In the genomic region with DNA sequence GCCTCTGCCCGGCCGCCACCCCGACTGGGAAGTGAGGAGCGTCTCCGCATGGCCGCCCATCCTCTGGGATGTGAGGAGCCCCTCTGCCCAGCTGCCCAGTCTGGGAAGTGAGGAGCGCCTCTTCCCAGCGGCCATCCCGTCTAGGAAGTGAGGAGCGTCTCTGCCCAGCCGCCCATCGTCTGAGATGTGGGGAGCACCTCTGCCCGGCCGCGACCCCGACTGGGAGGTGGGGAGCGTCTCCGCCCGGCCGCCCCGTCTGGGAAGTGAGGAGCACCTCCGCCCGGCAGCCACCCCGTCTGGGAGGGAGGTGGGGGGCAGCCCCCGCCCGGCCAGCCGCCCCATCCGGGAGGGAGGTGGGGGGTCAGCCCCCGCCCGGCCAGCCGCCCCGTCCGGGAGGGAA, we compare ENCODE assay signal across 1 cellular context. TPM values are rescaled to one million over a fixed set of nuclear protein-coding genes. Genes with fewer than 3 reads are reported as not detected.
"Had no signal": no experiment of that assay in that cellular context is flagged by ENCODE, and none has a peak within 500 bp of the region (broad histone marks: within the 10 kb centered on the region; RNA-seq: fewer than 3 reads in every experiment).

No MANE protein-coding gene starts in this region.

RNA-seq across cellular contexts. Expression of a gene that starts 20.2 kb away (rescaled TPM):
- polyA plus RNA-seq: K562 had no signal
